17 cellular contexts compared by ENCODE assay signal in genomic region chr2:73043978-73044832, GRCh38. TPM values are rescaled to one million over a fixed set of nuclear protein-coding genes. Genes with fewer than 3 reads are reported as not detected.
DNase-seq lines count a peak whose midpoint lies in the region; ATAC-seq and TF ChIP-seq lines count a peak whose summit lies in the region.
"Had no signal": no experiment of that assay in that cellular context is flagged by ENCODE, and none has a peak within 500 bp of the region (broad histone marks: within the 10 kb centered on the region; RNA-seq: fewer than 3 reads in every experiment).

No MANE protein-coding gene starts in this region.

- H3K9me3 ChIP-seq in BLaER1 treated with 17β-estradiol and CSF1 and Interleukin-3, amounts not matched to agents 10 nM and 100 nM (replicated peaks in 1 of 11): no peaks in the 10 kb centered on the region
- H3K9me3 ChIP-seq: esophagus muscularis mucosa had no signal

- H3K4me2 ChIP-seq in BLaER1 treated with 17β-estradiol and CSF1 and Interleukin-3, amounts not matched to agents 10 nM and 100 nM: peak overlapping the region in 8 of 11 experiments; percentile 31 to 65 (median 49); a peak in 16 of 22 replicates
- H3K4me2 ChIP-seq: KMS-11 had no signal

- H3K4me3 ChIP-seq in BLaER1 treated with 17β-estradiol and CSF1 and Interleukin-3, amounts not matched to agents 10 nM and 100 nM: no peak overlapping the region
- H3K4me3 ChIP-seq: esophagus muscularis mucosa had no signal

- POLR2A ChIA-PET in WTC11 (lab: Charles Lee): no interaction called here

- H4K20me1 ChIP-seq in BLaER1 treated with 17β-estradiol and CSF1 and Interleukin-3, amounts not matched to agents 10 nM and 100 nM: peaks cover 0 to 11% (median 0%) of the 10 kb centered on the region in 11 experiments; a peak in 2 of 22 replicates

- in situ Hi-C loops in G401 (cut with HindIII; ENCODE audit: low sequenced_read_pairs): no loop called here

- CTCF ChIA-PET in WTC11 (lab: Charles Lee): interaction anchor here (1.3 kb wide), 1 partner anchor 150 kb away, joined by 4 read pairs; no protein-coding TSS in a partner anchor

- H3K36me3 Mint-ChIP-seq in WTC11: no peaks in the 10 kb centered on the region

- H3K27me3 Mint-ChIP-seq in WTC11 (ENCODE audit: low read depth): no peaks in the 10 kb centered on the region; the same call in 1 of the 2 replicates
- H3K27me3 Mint-ChIP-seq: activated CD4-positive, alpha-beta T cell treated with anti-CD3 and anti-CD28 coated beads, Interleukin-2, amount 10 ng/mL, durations not matched to agents 7 days and 5 days; stimulated activated naive CD8-positive, alpha-beta T cell treated with anti-CD3 and anti-CD28 coated beads, Interleukin-15, Interleukin-2, amounts not matched to agents 100 ng/mL and 50 ng/mL, for 24 hours had no signal

- H3K36me3 ChIP-seq in BLaER1 treated with 17β-estradiol and CSF1 and Interleukin-3, amounts not matched to agents 10 nM and 100 nM: peaks cover 0 to 12% (median 0%) of the 10 kb centered on the region in 11 experiments; a peak in 5 of 22 replicates

- no peak for TF ChIP-seq CTCF in WTC11 (IDR thresholded peaks at IDR 0.05)

- H3K27ac Mint-ChIP-seq in WTC11: no peak overlapping the region
- H3K27ac Mint-ChIP-seq: activated CD4-positive, alpha-beta T cell treated with anti-CD3 and anti-CD28 coated beads, Interleukin-2, amount 10 ng/mL, durations not matched to agents 7 days and 5 days; stimulated activated naive CD8-positive, alpha-beta T cell treated with anti-CD3 and anti-CD28 coated beads, Interleukin-15, Interleukin-2, amounts not matched to agents 100 ng/mL and 50 ng/mL, for 24 hours had no signal

- H3K4me1 ChIP-seq in BLaER1 treated with 17β-estradiol and CSF1 and Interleukin-3, amounts not matched to agents 10 nM and 100 nM: peaks cover 0 to 17% (median 13%) of the 10 kb centered on the region in 10 experiments; a peak in 16 of 20 replicates
- H3K4me1 ChIP-seq: esophagus muscularis mucosa, parathyroid adenoma had no signal

- peak overlapping the region in 4 of 11 experiments; percentile 0 to 47 (median 38); a peak in 4 of 22 replicates for H3K9ac ChIP-seq in BLaER1 treated with 17β-estradiol and CSF1 and Interleukin-3, amounts not matched to agents 10 nM and 100 nM
- H3K9ac ChIP-seq: KMS-11, parathyroid adenoma had no signal

- no peak overlapping the region for H3K4me3 Mint-ChIP-seq in WTC11
- H3K4me3 Mint-ChIP-seq: activated CD4-positive, alpha-beta T cell treated with anti-CD3 and anti-CD28 coated beads, Interleukin-2, amount 10 ng/mL, durations not matched to agents 7 days and 5 days; activated T-cell treated with anti-CD3 and anti-CD28 coated beads, Interleukin-2, amount 50 U/mL, for 4 hours; stimulated activated naive CD8-positive, alpha-beta T cell treated with anti-CD3 and anti-CD28 coated beads, Interleukin-15, Interleukin-2, amounts not matched to agents 100 ng/mL and 50 ng/mL, for 24 hours had no signal

- H3K27ac ChIP-seq in BLaER1 treated with 17β-estradiol and CSF1 and Interleukin-3, amounts not matched to agents 10 nM and 100 nM: peak overlapping the region in 4 of 11 experiments; percentile 3 to 47 (median 22); a peak in 5 of 22 replicates
- H3K27ac ChIP-seq: esophagus muscularis mucosa, KMS-11, parathyroid adenoma had no signal

- DNase-seq in G401 (ENCODE audit: low spot score): peak; percentile 27
- peak; percentile 82 for DNase-seq in astrocyte of the hippocampus (ENCODE audit: low read depth, low spot score)
- peak; percentile 59 for DNase-seq in midbrain (lab: John Stamatoyannopoulos, UW)
- DNase-seq in WTC11 (ENCODE audit: low spot score): no peak
- no peak for DNase-seq in sciatic nerve (ENCODE audit: low spot score)
- DNase-seq in epidermal melanocyte (ENCODE audit: insufficient read length, low spot score): no peak
- DNase-seq: activated CD4-positive, alpha-beta T cell treated with anti-CD3 and anti-CD28 coated beads, Interleukin-2, amount 10 ng/mL, durations not matched to agents 7 days and 5 days; activated T-cell treated with anti-CD3 and anti-CD28 coated beads, Interleukin-2, amount 50 U/mL, for 4 hours; dermis blood vessel endothelial cell; NCI-H146 had no signal

- H3K4me1 Mint-ChIP-seq in WTC11: peaks cover 3% of the 10 kb centered on the region
- H3K4me1 Mint-ChIP-seq: activated CD4-positive, alpha-beta T cell treated with anti-CD3 and anti-CD28 coated beads, Interleukin-2, amount 10 ng/mL, durations not matched to agents 7 days and 5 days had no signal

- H3K27me3 ChIP-seq in BLaER1 treated with 17β-estradiol and CSF1 and Interleukin-3, amounts not matched to agents 10 nM and 100 nM: no peaks in the 10 kb centered on the region
- H3K27me3 ChIP-seq: esophagus muscularis mucosa had no signal

- intact Hi-C loops in sciatic nerve (cut with DNase I): no loop called here

- ATAC-seq in WTC11 (no peak), sciatic nerve (no peak), GM21367 (IDR thresholded peaks at IDR 0.05; ENCODE audit: unreplicated experiment) (no peak)
- ATAC-seq: activated T-cell treated with anti-CD3 and anti-CD28 coated beads, Interleukin-2, amount 50 U/mL, for 4 hours; SK-N-SH treated with all-trans-retinoic acid at 6 μM for 48 hours had no signal

- peaks cover 4% of the 10 kb centered on the region; the same call in 1 of the 2 replicates for H3K9me3 Mint-ChIP-seq in WTC11
- H3K9me3 Mint-ChIP-seq: activated CD4-positive, alpha-beta T cell treated with anti-CD3 and anti-CD28 coated beads, Interleukin-2, amount 10 ng/mL, durations not matched to agents 7 days and 5 days; activated T-cell treated with anti-CD3 and anti-CD28 coated beads, Interleukin-2, amount 50 U/mL, for 4 hours; stimulated activated naive CD8-positive, alpha-beta T cell treated with anti-CD3 and anti-CD28 coated beads, Interleukin-15, Interleukin-2, amounts not matched to agents 100 ng/mL and 50 ng/mL, for 24 hours had no signal

TF ChIP-seq in WTC11, 78 proteins besides CTCF, POLR2A, EP300 and RAD21:
- TF ChIP-seq GABPB1 (CRISPR knock-in tag; IDR thresholded peaks at IDR 0.05) (no peak), EMX1 (CRISPR knock-in tag; IDR thresholded peaks at IDR 0.05) (no peak), ZNF281 (CRISPR knock-in tag; IDR thresholded peaks at IDR 0.05) (no peak)

RNA-seq across cellular contexts. Expression of gene SFXN5, which starts 27.3 kb away (rescaled TPM):
- total RNA-seq in G401 (2014; rRNA removed; shearing (Covaris generic)): 11.4 and 24.6 TPM in 2 replicates
- total RNA-seq in WTC11 (2021) (23.1 to 25.9 TPM (median 23.6 TPM) in 3 replicates), sciatic nerve (19.5 TPM)

Comparison
In these comparisons a context has a peak if more than half of its experiments do, and no peak if none do; other contexts are left out.
1. DNase-seq: peak in G401 (single experiment), astrocyte of the hippocampus (single experiment) and midbrain (single experiment); none in WTC11 (single experiment), sciatic nerve (single experiment) and epidermal melanocyte (single experiment).